ENCODE assay signal across 2 cellular contexts in genomic region chr2:142973822-142974207, GRCh38.
TF ChIP-seq lines count a peak whose summit lies in the region.

No MANE protein-coding gene starts in this region.

TF ChIP-seq in IMR-90, 13 proteins besides CTCF, POLR2A, EP300 and RAD21:
- no peak for TF ChIP-seq MAZ (IDR thresholded peaks at IDR 0.05; ENCODE audit: borderline replicate concordance, low read depth, low read length)
- no peak for TF ChIP-seq MAFK (IDR thresholded peaks at IDR 0.05; ENCODE audit: low read depth, low read length)
- no peak for TF ChIP-seq MXI1 (IDR thresholded peaks at IDR 0.05; ENCODE audit: borderline replicate concordance, low read depth, low read length)
- no peak for TF ChIP-seq RCOR1 (IDR thresholded peaks at IDR 0.05; ENCODE audit: insufficient replicate concordance, low read length)
- no peak for TF ChIP-seq BHLHE40 (IDR thresholded peaks at IDR 0.05; ENCODE audit: low read depth, low read length)
- TF ChIP-seq SMC3 (IDR thresholded peaks at IDR 0.05; ENCODE audit: low read depth, low read length) = no peak
- no peak for TF ChIP-seq CHD1 (IDR thresholded peaks at IDR 0.05; ENCODE audit: low read depth, low read length)
- TF ChIP-seq ELK1 (IDR thresholded peaks at IDR 0.05; ENCODE audit: borderline replicate concordance, low read depth, low read length) = no peak
- TF ChIP-seq, protein P1, sequence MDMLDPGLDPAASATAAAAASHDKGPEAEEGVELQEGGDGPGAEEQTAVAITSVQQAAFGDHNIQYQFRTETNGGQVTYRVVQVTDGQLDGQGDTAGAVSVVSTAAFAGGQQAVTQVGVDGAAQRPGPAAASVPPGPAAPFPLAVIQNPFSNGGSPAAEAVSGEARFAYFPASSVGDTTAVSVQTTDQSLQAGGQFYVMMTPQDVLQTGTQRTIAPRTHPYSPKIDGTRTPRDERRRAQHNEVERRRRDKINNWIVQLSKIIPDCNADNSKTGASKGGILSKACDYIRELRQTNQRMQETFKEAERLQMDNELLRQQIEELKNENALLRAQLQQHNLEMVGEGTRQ (IDR thresholded peaks at IDR 0.05; ENCODE audit: low read depth, low read length) = no peak

TF ChIP-seq in H1, 55 proteins besides CTCF, POLR2A, EP300 and RAD21:
- TF ChIP-seq CHD2 (IDR thresholded peaks at IDR 0.05; ENCODE audit: low read length) (no peak), MAX (IDR thresholded peaks at IDR 0.05) (no peak), TBP (IDR thresholded peaks at IDR 0.05; ENCODE audit: low read depth, low read length) (no peak), KDM4A (IDR thresholded peaks at IDR 0.05; ENCODE audit: low read depth, low read length, severe bottlenecking) (no peak), RBBP5 (IDR thresholded peaks at IDR 0.05; ENCODE audit: borderline replicate concordance, low read depth, low read length) (no peak), JUN (IDR thresholded peaks at IDR 0.05; ENCODE audit: low read depth, low read length) (no peak), POLR2AphosphoS5 (IDR thresholded peaks at IDR 0.05; ENCODE audit: low read depth, low read length) (no peak), GTF2F1 (IDR thresholded peaks at IDR 0.05; ENCODE audit: borderline replicate concordance, low read depth, low read length) (no peak), BRCA1 (IDR thresholded peaks at IDR 0.05; ENCODE audit: low read depth, low read length) (no peak), SIRT6 (IDR thresholded peaks at IDR 0.05; ENCODE audit: low read length) (no peak), TAF1 (IDR thresholded peaks at IDR 0.05; ENCODE audit: low read depth, low read length) (no peak), SP4 (IDR thresholded peaks at IDR 0.05; ENCODE audit: low read length) (no peak), MAFK (IDR thresholded peaks at IDR 0.05; ENCODE audit: low read depth, low read length) (no peak), TAF7 (optimal IDR thresholded peaks at IDR 0.05; ENCODE audit: borderline replicate concordance, low read depth, low read length) (no peak), SRF (IDR thresholded peaks at IDR 0.05; ENCODE audit: low read depth, low read length) (no peak), ATF2 (IDR thresholded peaks at IDR 0.05; ENCODE audit: low read length) (no peak)
- TF ChIP-seq, protein P2, sequence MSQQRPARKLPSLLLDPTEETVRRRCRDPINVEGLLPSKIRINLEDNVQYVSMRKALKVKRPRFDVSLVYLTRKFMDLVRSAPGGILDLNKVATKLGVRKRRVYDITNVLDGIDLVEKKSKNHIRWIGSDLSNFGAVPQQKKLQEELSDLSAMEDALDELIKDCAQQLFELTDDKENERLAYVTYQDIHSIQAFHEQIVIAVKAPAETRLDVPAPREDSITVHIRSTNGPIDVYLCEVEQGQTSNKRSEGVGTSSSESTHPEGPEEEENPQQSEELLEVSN (IDR thresholded peaks at IDR 0.05) = no peak
